ENCODE assay signal across 22 cellular contexts in the genomic region with DNA sequence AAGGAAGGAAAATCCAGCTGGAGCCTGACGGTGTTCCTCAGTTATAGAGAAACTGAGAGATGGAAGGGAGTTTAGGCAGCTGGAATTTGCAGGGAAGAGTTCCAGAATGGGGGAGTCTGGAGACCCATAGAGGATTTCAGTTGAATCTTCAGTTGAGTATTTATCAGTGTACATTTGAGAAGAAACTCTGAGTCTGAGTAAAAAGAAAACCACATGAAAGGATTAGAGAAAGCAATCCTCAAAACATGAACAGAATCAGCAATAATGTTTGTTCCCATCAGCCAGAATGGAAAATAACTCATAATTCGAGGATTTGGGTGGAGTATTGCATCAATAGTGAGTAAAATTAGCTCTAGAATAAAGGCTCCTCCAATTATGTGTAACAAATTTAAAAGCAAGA.
A peak's percentile ranks its signal among the peaks of the same experiment; 100 is the strongest.
DNase-seq lines count a peak whose midpoint lies in the region; ATAC-seq and TF ChIP-seq lines count a peak whose summit lies in the region.
"Had no signal": no experiment of that assay in that cellular context is flagged by ENCODE, and none has a peak within 500 bp of the region (broad histone marks: within the 10 kb centered on the region; RNA-seq: fewer than 3 reads in every experiment).

No MANE protein-coding gene starts in this region.

- H3K4me3 Mint-ChIP-seq in activated CD4-positive, alpha-beta T cell treated with anti-CD3 and anti-CD28 coated beads, Interleukin-2, amount 10 ng/mL, durations not matched to agents 24 days and 14 days, result peak overlapping the region; percentile 37
- H3K4me3 Mint-ChIP-seq in T-helper 17 cell, result no peak overlapping the region
- H3K4me3 Mint-ChIP-seq in stimulated activated memory B cell treated with anti-CD40 and anti-IgM and Interleukin-4, amounts not matched to agents 10 μg/mL and 1 μg/mL and 100 μg/mL, for 72 hours, result no peak overlapping the region
- H3K4me3 Mint-ChIP-seq: B cell had no signal

- H3K4me1 Mint-ChIP-seq in activated CD4-positive, alpha-beta T cell treated with anti-CD3 and anti-CD28 coated beads, Interleukin-2, amount 10 ng/mL, durations not matched to agents 24 days and 14 days, result peaks cover 26% of the 10 kb centered on the region
- H3K4me1 Mint-ChIP-seq in T-helper 17 cell, result peaks cover 19% of the 10 kb centered on the region
- peaks cover 9% of the 10 kb centered on the region for H3K4me1 Mint-ChIP-seq in stimulated activated memory B cell treated with anti-CD40 and anti-IgM and Interleukin-4, amounts not matched to agents 10 μg/mL and 1 μg/mL and 100 μg/mL, for 72 hours
- H3K4me1 Mint-ChIP-seq: B cell had no signal

- DNase-seq in activated CD4-positive, alpha-beta T cell treated with anti-CD3 and anti-CD28 coated beads, Interleukin-2, amount 10 ng/mL, durations not matched to agents 24 days and 14 days, result no peak
- DNase-seq in activated CD4-positive, alpha-beta T cell treated with anti-CD3 and anti-CD28 coated beads for 48 hours, result no peak
- DNase-seq in T-helper 17 cell (no peak), G401 (ENCODE audit: low spot score) (no peak), AML-193 (lab: John Stamatoyannopoulos, UW) (no peak), dorsolateral prefrontal cortex (no peak)
- DNase-seq: 8988T, DMS153, GM23248, HCEC 1CT, KBM-7, NCI-H1105 treated with DMSO at 0.1 percent for 48 hours, NCI-H1694, NCI-H2081 treated with DMSO at 0.1 percent for 48 hours, NCI-H510A treated with DMSO at 0.1 percent for 48 hours, NCI-H82, SHP77, SK-N-SH had no signal

- no peak overlapping the region for H3K27ac ChIP-seq in dorsolateral prefrontal cortex
- H3K27ac ChIP-seq: GM23248 had no signal

- ATAC-seq in GM18868 (IDR thresholded peaks at IDR 0.05; ENCODE audit: unreplicated experiment) (peak; percentile 32), T-helper 17 cell (no peak)
- ATAC-seq in stimulated activated memory B cell treated with anti-CD40 and anti-IgM and Interleukin-4, amounts not matched to agents 10 μg/mL and 1 μg/mL and 100 μg/mL, for 72 hours, result no peak
- ATAC-seq: HepG2 had no signal

- no peak for TF ChIP-seq CTCF in dorsolateral prefrontal cortex (IDR thresholded peaks at IDR 0.05 in 54 of 56, conservative IDR thresholded peaks at IDR 0.05 in 2 of 56; ENCODE audit: low read depth in 1 of 56, partially characterized antibody in 56 of 56)

- no peak overlapping the region for H3K4me3 ChIP-seq in dorsolateral prefrontal cortex
- H3K4me3 ChIP-seq: GM23248 had no signal

- no peaks in the 10 kb centered on the region for H3K9me3 ChIP-seq in T-helper 17 cell (ENCODE audit: control insufficient read depth, low read length, poor library complexity, severe bottlenecking)
- H3K9me3 ChIP-seq: SK-N-SH had no signal

- intact Hi-C loops in activated CD4-positive, alpha-beta T cell treated with anti-CD3 and anti-CD28 coated beads, Interleukin-2, amount 10 ng/mL, durations not matched to agents 24 days and 14 days (cut with micrococcal nuclease), result loop anchor here (1.0 to 5.0 kb wide), 3 partner anchors 9 to 66 kb away; no protein-coding TSS in a partner anchor
- intact Hi-C loops in dorsolateral prefrontal cortex (cut with DNase I), result no loop called here

- peaks cover 4% of the 10 kb centered on the region for H3K9me3 Mint-ChIP-seq in activated CD4-positive, alpha-beta T cell treated with anti-CD3 and anti-CD28 coated beads, Interleukin-2, amount 10 ng/mL, durations not matched to agents 24 days and 14 days
- H3K9me3 Mint-ChIP-seq in stimulated activated memory B cell treated with anti-CD40 and anti-IgM and Interleukin-4, amounts not matched to agents 10 μg/mL and 1 μg/mL and 100 μg/mL, for 72 hours, result no peaks in the 10 kb centered on the region

- H3K27me3 Mint-ChIP-seq in activated CD4-positive, alpha-beta T cell treated with anti-CD3 and anti-CD28 coated beads, Interleukin-2, amount 10 ng/mL, durations not matched to agents 24 days and 14 days, result no peaks in the 10 kb centered on the region
- H3K27me3 Mint-ChIP-seq in T-helper 17 cell, result no peaks in the 10 kb centered on the region
- no peaks in the 10 kb centered on the region for H3K27me3 Mint-ChIP-seq in stimulated activated memory B cell treated with anti-CD40 and anti-IgM and Interleukin-4, amounts not matched to agents 10 μg/mL and 1 μg/mL and 100 μg/mL, for 72 hours
- H3K27me3 Mint-ChIP-seq: B cell had no signal

- H3K36me3 Mint-ChIP-seq in activated CD4-positive, alpha-beta T cell treated with anti-CD3 and anti-CD28 coated beads, Interleukin-2, amount 10 ng/mL, durations not matched to agents 24 days and 14 days (ENCODE audit: low read depth), result peaks cover 7% of the 10 kb centered on the region
- no peaks in the 10 kb centered on the region for H3K36me3 Mint-ChIP-seq in T-helper 17 cell (ENCODE audit: low read depth)
- H3K36me3 Mint-ChIP-seq in stimulated activated memory B cell treated with anti-CD40 and anti-IgM and Interleukin-4, amounts not matched to agents 10 μg/mL and 1 μg/mL and 100 μg/mL, for 72 hours, result no peaks in the 10 kb centered on the region

- no peaks in the 10 kb centered on the region for H3K27me3 ChIP-seq in dorsolateral prefrontal cortex

- in situ Hi-C loops in G401 (cut with HindIII; ENCODE audit: low sequenced_read_pairs), result no loop called here

- peak overlapping the region; percentile 49 for H3K27ac Mint-ChIP-seq in activated CD4-positive, alpha-beta T cell treated with anti-CD3 and anti-CD28 coated beads, Interleukin-2, amount 10 ng/mL, durations not matched to agents 24 days and 14 days
- H3K27ac Mint-ChIP-seq in T-helper 17 cell, result peak overlapping the region; percentile 74
- H3K27ac Mint-ChIP-seq in stimulated activated memory B cell treated with anti-CD40 and anti-IgM and Interleukin-4, amounts not matched to agents 10 μg/mL and 1 μg/mL and 100 μg/mL, for 72 hours, result peak overlapping the region; percentile 48
- H3K27ac Mint-ChIP-seq: B cell had no signal
